Comparison of ENCODE assay signal across 1 cellular context in genomic region chr16:84769416-84769815, GRCh38.
TF ChIP-seq lines count a peak whose summit lies in the region.

No MANE protein-coding gene starts in this region.

TF ChIP-seq in HepG2, 621 proteins besides CTCF, POLR2A, EP300 and RAD21:
- TF ChIP-seq RBM22 (optimal IDR thresholded peaks at IDR 0.05; ENCODE audit: low read length) = peak; percentile 39
- no peak for TF ChIP-seq RBAK (CRISPR knock-in tag; IDR thresholded peaks at IDR 0.05)
